ENCODE assay signal across 9 cellular contexts in genomic region chr10:118106426-118106825, GRCh38. TPM values are rescaled to one million over a fixed set of nuclear protein-coding genes. Genes with fewer than 3 reads are reported as not detected.
DNase-seq lines count a peak whose midpoint lies in the region; ATAC-seq and TF ChIP-seq lines count a peak whose summit lies in the region.
"Had no signal": no experiment of that assay in that cellular context is flagged by ENCODE, and none has a peak within 500 bp of the region (broad histone marks: within the 10 kb centered on the region; RNA-seq: fewer than 3 reads in every experiment).

No MANE protein-coding gene starts in this region.

- H3K36me3 ChIP-seq in A673 (ENCODE audit: insufficient read depth, low read length, poor library complexity, severe bottlenecking) (no peaks in the 10 kb centered on the region), RWPE2 (ENCODE audit: low read depth) (no peaks in the 10 kb centered on the region), tibial nerve (no peaks in the 10 kb centered on the region)

- in situ Hi-C loops in GM13977 (cut with MboI; ENCODE audit: low pct_unique_long_range_greater_than_20kb, low sequenced_read_pairs, unreplicated experiment): no loop called here

- WGBS in tibial nerve, 2 donors: 65 to 72% methylated on average over 3 of the region's 3 CpGs

- no peak for TF ChIP-seq POLR2A in tibial nerve (IDR thresholded peaks at IDR 0.05)

- H3K4me1 ChIP-seq in A673 (ENCODE audit: insufficient read depth, low read length, poor library complexity, severe bottlenecking): no peaks in the 10 kb centered on the region
- peaks cover 5% of the 10 kb centered on the region for H3K4me1 ChIP-seq in RWPE2 (ENCODE audit: insufficient read depth, poor library complexity, severe bottlenecking)
- H3K4me1 ChIP-seq in tibial nerve: no peaks in the 10 kb centered on the region

- intact Hi-C loops in A673 (cut with micrococcal nuclease; ENCODE audit: unreplicated experiment): loop anchor here (2.0 to 10.0 kb wide), 4 partner anchors 246 to 609 kb away; no protein-coding TSS in a partner anchor

- H3K4me3 ChIP-seq in A673 (ENCODE audit: low read depth, low read length, poor library complexity, severe bottlenecking) (no peak overlapping the region), RWPE2 (ENCODE audit: severe bottlenecking) (no peak overlapping the region), tibial nerve (no peak overlapping the region)

- no TSS peak for BruUV-seq in A673 (replicated peaks; lab: Mats Ljungman, UMichigan)

- H3K27ac ChIP-seq in A673 (ENCODE audit: low read depth, low read length, poor library complexity, severe bottlenecking): no peak overlapping the region
- H3K27ac ChIP-seq in RWPE2 (ENCODE audit: poor library complexity, severe bottlenecking): no peak overlapping the region
- H3K27ac ChIP-seq in tibial nerve: no peak overlapping the region

- no peak for TF ChIP-seq EP300 in tibial nerve (IDR thresholded peaks at IDR 0.05)

- ATAC-seq in RWPE2 (ENCODE audit: low read depth) (no peak), GM19023 (IDR thresholded peaks at IDR 0.05; ENCODE audit: unreplicated experiment) (no peak)

- DNase-seq in A673 (ENCODE audit: low spot score): peak; percentile 31
- peak; percentile 10 for DNase-seq in GM13977 (ENCODE audit: low spot score)
- DNase-seq in RWPE2 (ENCODE audit: low spot score): no peak
- DNase-seq in hepatic stellate cell (ENCODE audit: low spot score): peak; percentile 2
- no peak for DNase-seq in tibial nerve (ENCODE audit: low spot score in 2 of 2)
- DNase-seq in stimulated activated CD8-positive, alpha-beta memory T cell treated with anti-CD3 and anti-CD28 coated beads, Interleukin-4, amount 100 ng/mL, for 48 hours: no peak
- no peak for DNase-seq in inferior parietal cortex (ENCODE audit: extremely low spot score)
- DNase-seq: activated CD4-positive, alpha-beta T cell treated with anti-CD3 and anti-CD28 coated beads, Interleukin-2, amount 10 ng/mL, durations not matched to agents 7 days and 5 days had no signal

- no peaks in the 10 kb centered on the region for H3K9me3 ChIP-seq in A673 (ENCODE audit: low read depth, low read length, poor library complexity, severe bottlenecking)
- no peaks in the 10 kb centered on the region for H3K9me3 ChIP-seq in RWPE2 (ENCODE audit: severe bottlenecking)
- H3K9me3 ChIP-seq in tibial nerve: no peaks in the 10 kb centered on the region

- H3K27me3 ChIP-seq in A673 (replicated peaks; ENCODE audit: insufficient read depth, low read depth, low read length, poor library complexity) (peaks cover 58% of the 10 kb centered on the region), RWPE2 (ENCODE audit: insufficient read depth, poor library complexity, severe bottlenecking) (no peaks in the 10 kb centered on the region), tibial nerve (no peaks in the 10 kb centered on the region)

- CTCF ChIA-PET in A673 (lab: Charles Lee): interaction anchor here (1.1 kb wide), 1 partner anchor 610 kb away, joined by 3 read pairs; no protein-coding TSS in a partner anchor

- TF ChIP-seq CTCF in A673 (conservative IDR thresholded peaks at IDR 0.05; ENCODE audit: low read depth, low read length) (peak; percentile 63), GM13977 (IDR thresholded peaks at IDR 0.05; ENCODE audit: extremely low read depth, insufficient read depth, missing control alignments) (peak; percentile 66), RWPE2 (IDR thresholded peaks at IDR 0.05; ENCODE audit: poor library complexity, severe bottlenecking) (peak; percentile 25), tibial nerve (IDR thresholded peaks at IDR 0.05) (peak in 2 of 5 experiments; percentile 19 to 22)

- POLR2A ChIA-PET in A673 (lab: Charles Lee; ENCODE audit: low non-redundant PET): no interaction called here

RNA-seq across cellular contexts. Expression of gene RAB11FIP2, which starts 59.7 kb away (rescaled TPM):
- 18.5 and 20.4 TPM in 2 replicates for total RNA-seq in A673 (2021)
- 10 to 100 TPM; 21.3 to 35.5 (median 30.0) TPM for total RNA-seq in tibial nerve

Comparison
In these comparisons a context has a peak if more than half of its experiments do, and no peak if none do; other contexts are left out.
1. DNase-seq: peak in A673 (single experiment), GM13977 (single experiment) and hepatic stellate cell (single experiment); none in RWPE2 (single experiment), tibial nerve (0 of 2), stimulated activated CD8-positive, alpha-beta memory T cell treated with anti-CD3 and anti-CD28 coated beads, Interleukin-4, amount 100 ng/mL, for 48 hours (single experiment) and inferior parietal cortex (single experiment).